ENCODE assay signal across 8 cellular contexts in the genomic region with DNA sequence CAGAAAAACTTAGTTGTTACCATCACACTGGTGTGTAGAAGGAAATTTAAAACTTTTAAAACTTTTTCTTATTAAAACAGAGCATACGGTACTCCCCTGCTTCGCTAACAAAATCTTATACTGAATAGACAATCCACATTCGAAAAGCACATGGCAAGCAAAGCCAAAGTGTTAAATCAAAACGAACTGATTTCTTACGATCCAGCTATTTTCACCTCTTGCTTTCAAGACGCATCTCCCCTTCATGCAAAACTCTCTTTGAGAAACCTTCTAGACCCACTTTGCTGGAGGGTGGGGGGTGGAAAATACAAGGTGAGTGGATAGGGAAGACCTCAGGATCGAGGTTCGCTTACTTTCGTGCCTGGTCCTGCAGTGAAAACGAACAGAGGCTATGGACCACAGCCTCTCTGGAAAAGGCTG. TPM values are rescaled to one million over a fixed set of nuclear protein-coding genes. Genes with fewer than 3 reads are reported as not detected.
DNase-seq lines count a peak whose midpoint lies in the region; ATAC-seq and TF ChIP-seq lines count a peak whose summit lies in the region.

No MANE protein-coding gene starts in this region.

- no peak for TF ChIP-seq EP300 in esophagus muscularis mucosa (IDR thresholded peaks at IDR 0.05)

- no peaks in the 10 kb centered on the region for H3K9me3 ChIP-seq in esophagus muscularis mucosa
- H3K9me3 ChIP-seq in prostate gland = no peaks in the 10 kb centered on the region

- TF ChIP-seq POLR2A in esophagus muscularis mucosa (IDR thresholded peaks at IDR 0.05; ENCODE audit: low read depth) = no peak
- TF ChIP-seq POLR2A in prostate gland (IDR thresholded peaks at IDR 0.05) = no peak

- no peaks in the 10 kb centered on the region for H3K27me3 ChIP-seq in esophagus muscularis mucosa
- no peaks in the 10 kb centered on the region for H3K27me3 ChIP-seq in prostate gland (replicated peaks; ENCODE audit: insufficient read depth)

- TF ChIP-seq CTCF in GM12875 (IDR thresholded peaks at IDR 0.05; ENCODE audit: borderline replicate concordance, insufficient read depth, low read depth, low read length) (no peak), esophagus muscularis mucosa (IDR thresholded peaks at IDR 0.05) (no peak), prostate gland (IDR thresholded peaks at IDR 0.05) (no peak)

- H3K4me1 ChIP-seq in esophagus muscularis mucosa (peaks cover 38 to 65% (median 58%) of the 10 kb centered on the region in 4 donors), prostate gland (replicated peaks) (no peaks in the 10 kb centered on the region)

- H3K27ac ChIP-seq in esophagus muscularis mucosa (replicated peaks in 1 of 4) (peak overlapping the region; percentile 94 to 97 (median 96)), prostate gland (peak overlapping the region; percentile 95 to 98)

- DNase-seq in esophagus muscularis mucosa (ENCODE audit: extremely low spot score) (no peak), prostate gland (ENCODE audit: low spot score) (no peak), AG08395 (ENCODE audit: low spot score) (no peak), dedifferentiated amniotic fluid mesenchymal stem cell (ENCODE audit: extremely low spot score) (no peak), NCI-H524 (lab: John Stamatoyannopoulos, UW) (no peak)

- under 1% methylated on average over 10 of the region's 10 CpGs for WGBS in esophagus muscularis mucosa
- WGBS in prostate gland = under 1% methylated on average over 10 of the region's 10 CpGs

- no peak for ATAC-seq in HG03457 (IDR thresholded peaks at IDR 0.05; ENCODE audit: unreplicated experiment)

- peaks cover 0 to 9% (median 2%) of the 10 kb centered on the region in 4 donors for H3K36me3 ChIP-seq in esophagus muscularis mucosa
- H3K36me3 ChIP-seq in prostate gland = no peaks in the 10 kb centered on the region

- intact Hi-C loops in esophagus muscularis mucosa (cut with DNase I) = loop anchor here (5.0 to 10.0 kb wide), 3 partner anchors 75 to 370 kb away; partner anchors contain the start of gene TM7SF3
- intact Hi-C loops in prostate gland (cut with DNase I) = loop anchor here (5.0 kb wide), 1 partner anchor 310 kb away; no protein-coding TSS in a partner anchor

- H3K4me3 ChIP-seq in GM12875 (ENCODE audit: low read depth, low read length) (peak overlapping the region; percentile 96), esophagus muscularis mucosa (peak overlapping the region; percentile 89 to 96 (median 93)), prostate gland (peak overlapping the region; percentile 79 to 90)

TF ChIP-seq in PFSK-1, 5 proteins besides CTCF, POLR2A, EP300 and RAD21:
- TF ChIP-seq SIN3A (IDR thresholded peaks at IDR 0.05; ENCODE audit: borderline replicate concordance, insufficient read depth, low read length) (0 out of 2 replicates have a peak, but pooled peaks have one; percentile 13), FOXP2 (optimal IDR thresholded peaks at IDR 0.05; ENCODE audit: borderline replicate concordance, extremely low read depth, extremely low read length, insufficient read depth) (no peak), REST (IDR thresholded peaks at IDR 0.05; ENCODE audit: insufficient read depth in 1 of 2, low read depth in 2 of 2, low read length in 2 of 2) (no peak)

RNA-seq across cellular contexts. Expression of gene INTS13, which starts 0.3 kb away (rescaled TPM):
- 17.6 TPM for polyA plus RNA-seq in PFSK-1 (2012; ENCODE audit: insufficient read length, low read depth)
- total RNA-seq in esophagus muscularis mucosa (10 to 100 TPM; 14.2 to 24.9 (median 22.7) TPM), prostate gland (10 to 100 TPM; 22.1 to 23.5 TPM)

RNA-seq across cellular contexts. Expression of gene FGFR1OP2, which starts 0.8 kb away (rescaled TPM):
- 21.6 TPM for polyA plus RNA-seq in PFSK-1 (2012; ENCODE audit: insufficient read length, low read depth)
- total RNA-seq in esophagus muscularis mucosa (10 to 100 TPM; 52.7 to 65.9 (median 59.4) TPM), prostate gland (10 to 100 TPM; 45.0 to 64.4 TPM)
